In genomic region chr9:111605041-111605559, GRCh38 we compare ENCODE assay signal across 12 cellular contexts. TPM values are rescaled to one million over a fixed set of nuclear protein-coding genes. Genes with fewer than 3 reads are reported as not detected.
"Had no signal": no experiment of that assay in that cellular context is flagged by ENCODE, and none has a peak within 500 bp of the region (broad histone marks: within the 10 kb centered on the region; RNA-seq: fewer than 3 reads in every experiment).

No MANE protein-coding gene starts in this region.

- H3K4me3 ChIP-seq: sigmoid colon, stomach, testis had no signal

- H3K4me1 ChIP-seq: testis had no signal

- H3K27me3 ChIP-seq: sigmoid colon, testis had no signal

- H3K9me3 ChIP-seq: sigmoid colon, stomach, testis had no signal

- ATAC-seq: esophagus mucosa; natural killer cell treated with Interleukin-12 subunit alpha and Interleukin-12 subunit beta and Interleukin-15 and Interleukin-18, amount 100 ng/mL, for 72 hours had no signal

- H3K36me3 ChIP-seq: sigmoid colon, stomach had no signal

- DNase-seq: activated CD4-positive, alpha-beta T cell treated with anti-CD3 and anti-CD28 coated beads, Interleukin-2, amount 10 ng/mL, durations not matched to agents 7 days and 5 days; activated CD8-positive, alpha-beta memory T cell treated with anti-CD3 and anti-CD28 coated beads, Interleukin-2, amount 50 U/mL, for 48 hours; activated gamma-delta T cell treated with Interleukin-2 at 50 U/mL for 16 hours; amniotic stem cell; hypothalamus; mammary epithelial cell; sigmoid colon; stimulated activated CD4-positive, alpha-beta T cell treated with anti-CD3 and anti-CD28 coated beads, Interleukin-1b, Interleukin-23, amount 100 ng/mL, for 48 hours; stomach; testis had no signal

- H3K27ac ChIP-seq: sigmoid colon, testis had no signal

RNA-seq across cellular contexts. Expression of gene PTGR1, which starts 5.7 kb away (rescaled TPM):
- total RNA-seq: natural killer cell treated with Interleukin-12 subunit alpha and Interleukin-12 subunit beta and Interleukin-15 and Interleukin-18, amount 100 ng/mL, for 72 hours had no signal
